In genomic region chr21:46559291-46559983, GRCh38 we compare ENCODE assay signal across 8 cellular contexts. TPM values are rescaled to one million over a fixed set of nuclear protein-coding genes. Genes with fewer than 3 reads are reported as not detected.
DNase-seq lines count a peak whose midpoint lies in the region; ATAC-seq, FAIRE-seq and TF ChIP-seq lines count a peak whose summit lies in the region.

No MANE protein-coding gene starts in this region.

- peak overlapping the region; percentile 94 for H3K27ac Mint-ChIP-seq in activated T-cell treated with anti-CD3 and anti-CD28 coated beads, Interleukin-2, amount 50 U/mL, for 24 hours

- peaks cover 0 to 33% of the 10 kb centered on the region in 2 experiments; a peak in 3 of 5 replicates for H3K36me3 ChIP-seq in HepG2 (replicated peaks in 1 of 2; ENCODE audit: control insufficient read depth in 1 of 2, insufficient read depth in 2 of 2, low read length in 2 of 2)

- no peak for TF ChIP-seq CTCF in HepG2 (CRISPR knock-in tag; IDR thresholded peaks at IDR 0.05)

- peaks cover 86% of the 10 kb centered on the region for H3K36me3 Mint-ChIP-seq in activated T-cell treated with anti-CD3 and anti-CD28 coated beads, Interleukin-2, amount 50 U/mL, for 24 hours (ENCODE audit: low read depth)

- TF ChIP-seq POLR2A in HepG2 (IDR thresholded peaks at IDR 0.05; ENCODE audit: insufficient read depth in 1 of 2, low read depth in 2 of 2, low read length in 2 of 2) = no peak; a peak in 1 of 4 replicates

- no peak overlapping the region for H3K4me3 ChIP-seq in HepG2 (replicated peaks in 1 of 3; ENCODE audit: insufficient read depth in 1 of 3, low read depth in 2 of 3, low read length in 3 of 3)

- no peak overlapping the region for H2AFZ ChIP-seq in HepG2 (ENCODE audit: low read length)

- CTCF ChIA-PET in HepG2 (lab: Yijun Ruan, JAX; ENCODE audit: low intra/inter-chr PET ratio, low total read pairs) = no interaction called here

- TF ChIP-seq RAD21 in HepG2 (CRISPR knock-in tag; IDR thresholded peaks at IDR 0.05) = no peak

- no peak overlapping the region for H3K27ac ChIP-seq in HepG2 (ENCODE audit: extremely low read length, insufficient read depth, low read length)

- no peak overlapping the region for H3K9ac ChIP-seq in HepG2 (ENCODE audit: insufficient read depth, low read depth, low read length)

- POLR2A ChIA-PET in HepG2 (lab: Yijun Ruan, JAX) = interaction anchor here (1.5 to 2.9 kb wide), 2 partner anchors 22 to 76 kb away, joined by 6 to 11 read pairs; partner anchors contain the start of gene PRMT2

- no peaks in the 10 kb centered on the region for H4K20me1 ChIP-seq in HepG2 (ENCODE audit: insufficient read depth, low read length)

- H3K4me2 ChIP-seq in HepG2 (ENCODE audit: low read depth, low read length) = 0 out of 2 replicates have a peak overlapping the region, but pooled peaks have one; percentile 32

- DNase-seq in activated T-cell treated with anti-CD3 and anti-CD28 coated beads, Interleukin-2, amount 50 U/mL, for 24 hours = peak; percentile 81
- DNase-seq in HepG2 (ENCODE audit: low spot score) = peak; percentile 41
- peak; percentile 41 to 56 for DNase-seq in stimulated activated CD8-positive, alpha-beta memory T cell treated with anti-CD3 and anti-CD28 coated beads, Interleukin-7, amount 100 ng/mL, for 4 hours (ENCODE audit: low read depth in 2 of 2)
- no peak for DNase-seq in ecto neural progenitor cell (ENCODE audit: low spot score)

- BruUV-seq in HepG2 (replicated peaks; lab: Mats Ljungman, UMichigan) = no TSS peak

- no peaks in the 10 kb centered on the region for H3K9me3 Mint-ChIP-seq in activated T-cell treated with anti-CD3 and anti-CD28 coated beads, Interleukin-2, amount 50 U/mL, for 24 hours

- H3K4me1 Mint-ChIP-seq in activated T-cell treated with anti-CD3 and anti-CD28 coated beads, Interleukin-2, amount 50 U/mL, for 24 hours (ENCODE audit: low read depth) = peaks cover 81% of the 10 kb centered on the region

- intact Hi-C loops in HepG2 (cut with micrococcal nuclease; ENCODE audit: unreplicated experiment) = no loop called here

- peak overlapping the region; percentile 67 for H3K4me3 Mint-ChIP-seq in activated T-cell treated with anti-CD3 and anti-CD28 coated beads, Interleukin-2, amount 50 U/mL, for 24 hours

- FAIRE-seq in HepG2 (lab: Jason Lieb, UNC) = peak; percentile 51

- ATAC-seq in HG02885 (IDR thresholded peaks at IDR 0.05; ENCODE audit: poor library complexity, unreplicated experiment) = peak; percentile 78
- peak; percentile 25; the same call in 2 of the 3 replicates for ATAC-seq in HepG2
- no peak for ATAC-seq in HG02678 (IDR thresholded peaks at IDR 0.05; ENCODE audit: unreplicated experiment)
- ATAC-seq in HG03460 (IDR thresholded peaks at IDR 0.05; ENCODE audit: unreplicated experiment) = no peak
- ATAC-seq in GM18517 (IDR thresholded peaks at IDR 0.05; ENCODE audit: unreplicated experiment) = no peak

- WGBS in HepG2 (ENCODE audit: low lambda C conversion rate) = 89% methylated on average over 15 of the region's 16 CpGs

- H3K79me2 ChIP-seq in HepG2 (ENCODE audit: insufficient read depth, low read length) = no peaks in the 10 kb centered on the region

- H3K27me3 ChIP-seq in HepG2 (ENCODE audit: control insufficient read depth in 1 of 2, insufficient read depth in 2 of 2, low read length in 2 of 2) = no peaks in the 10 kb centered on the region

- H3K27me3 Mint-ChIP-seq in activated T-cell treated with anti-CD3 and anti-CD28 coated beads, Interleukin-2, amount 50 U/mL, for 24 hours = no peaks in the 10 kb centered on the region

- peaks cover 17% of the 10 kb centered on the region for H3K4me1 ChIP-seq in HepG2 (ENCODE audit: insufficient read depth, low read length)

- TF ChIP-seq EP300 in HepG2 (IDR thresholded peaks at IDR 0.05; ENCODE audit: low read depth in 2 of 2, low read length in 2 of 2) (peak in 1 of 2 experiments; percentile 33; a peak in 1 of 4 replicates), HepG2 (CRISPR knock-in tag; IDR thresholded peaks at IDR 0.05; ENCODE audit: borderline replicate concordance) (no peak)

- in situ Hi-C loops in HepG2 (cut with HindIII; ENCODE audit: extremely low pct_ligation_motif_present, low pct_unique_long_range_greater_than_20kb) = no loop called here

- H3K9me3 ChIP-seq in HepG2 (ENCODE audit: low read length) = no peaks in the 10 kb centered on the region

TF ChIP-seq in HepG2, 621 proteins besides CTCF, POLR2A, EP300 and RAD21 (continues in another document):
- TF ChIP-seq THAP11 (CRISPR knock-in tag; IDR thresholded peaks at IDR 0.05) (0 out of 2 replicates have a peak, but pooled peaks have one; percentile 19), ATF1 (CRISPR knock-in tag; IDR thresholded peaks at IDR 0.05) (no peak), RXRB (CRISPR knock-in tag; IDR thresholded peaks at IDR 0.05; ENCODE audit: borderline replicate concordance) (peak; percentile 75), MLX (CRISPR knock-in tag; IDR thresholded peaks at IDR 0.05) (peak; percentile 97), REL (CRISPR knock-in tag; conservative IDR thresholded peaks at IDR 0.05) (no peak), TBL1XR1 (IDR thresholded peaks at IDR 0.05; ENCODE audit: borderline replicate concordance, low read length, partially characterized antibody) (peak; percentile 32), RERE (CRISPR knock-in tag; IDR thresholded peaks at IDR 0.05; ENCODE audit: low read depth) (no peak)

RNA-seq across cellular contexts. Expression of gene S100B, which starts 45.4 kb away (rescaled TPM):
- not detected in 2 replicates for total RNA-seq in HepG2 (2016; rRNA removed; fragmentation: Illumina TruSeq; extraction: Trizol)
- total RNA-seq in HepG2 (2016; cell fraction: cytosol; rRNA removed; fragmentation: Illumina TruSeq; extraction: Trizol; ENCODE audit: low read depth) = 0.26 TPM in 1 of 2 replicates, not detected in the other
- not detected in 2 replicates for total RNA-seq in HepG2 (2016; cell fraction: insoluble cytoplasmic fraction; rRNA removed; fragmentation: Illumina TruSeq; extraction: Trizol)
- not detected in 2 replicates for total RNA-seq in HepG2 (2016; cell fraction: membrane; rRNA removed; fragmentation: Illumina TruSeq; extraction: Trizol)
- not detected in 2 replicates for total RNA-seq in HepG2 (2016; cell fraction: nucleus; rRNA removed; fragmentation: Illumina TruSeq; extraction: Trizol)
- not detected in 2 replicates for polyA plus RNA-seq in HepG2 (2011; rRNA removed)
- polyA plus RNA-seq in HepG2 (2011; cell fraction: cytosol; rRNA removed) = not detected in 2 replicates
- not detected in 2 replicates for polyA plus RNA-seq in HepG2 (2011; cell fraction: nucleus; rRNA removed)
- not detected in 2 replicates for polyA plus RNA-seq in HepG2 (2012)
- polyA plus RNA-seq in HepG2 (2016; cell fraction: cytosol; fragmentation: Illumina TruSeq; extraction: Trizol; ENCODE audit: low read depth) = not detected in 2 replicates
- not detected in 2 replicates for polyA plus RNA-seq in HepG2 (2016; cell fraction: insoluble cytoplasmic fraction; fragmentation: Illumina TruSeq; extraction: Trizol; ENCODE audit: low read depth)
- polyA plus RNA-seq in HepG2 (2016; cell fraction: membrane; fragmentation: Illumina TruSeq; extraction: Trizol; ENCODE audit: low read depth) = not detected in 2 replicates
- not detected in 2 replicates for polyA plus RNA-seq in HepG2 (2016; cell fraction: nucleus; fragmentation: Illumina TruSeq; extraction: Trizol; ENCODE audit: insufficient read depth, low read depth)
- polyA minus RNA-seq in HepG2 (2011; rRNA and poly(A)+ RNA removed; ENCODE audit: low replicate concordance) = not detected in 2 replicates
- not detected in 2 replicates for polyA minus RNA-seq in HepG2 (2011; cell fraction: cytosol; rRNA and poly(A)+ RNA removed)
- polyA minus RNA-seq in HepG2 (2011; cell fraction: nucleus; rRNA and poly(A)+ RNA removed) = 0.90 TPM in 1 of 2 replicates, not detected in the other

Comparison
In these comparisons a context has a peak if more than half of its experiments do, and no peak if none do; other contexts are left out.
1. ATAC-seq: peak in HG02885 (single experiment) and HepG2 (single experiment); none in HG02678 (single experiment), HG03460 (single experiment) and GM18517 (single experiment).